Comparison of ENCODE assay signal across 8 cellular contexts in genomic region chr7:139230774-139231512, GRCh38. TPM values are rescaled to one million over a fixed set of nuclear protein-coding genes. Genes with fewer than 3 reads are reported as not detected.
A peak's percentile ranks its signal among the peaks of the same experiment; 100 is the strongest.
DNase-seq lines count a peak whose midpoint lies in the region; ATAC-seq, FAIRE-seq and TF ChIP-seq lines count a peak whose summit lies in the region.

TSS of gene UBN2 (plus strand) at chr7:139231237. CDS start at chr7:139231485, 248 bp downstream.

- no peaks in the 10 kb centered on the region for H3K27me3 ChIP-seq in adrenal gland
- no peaks in the 10 kb centered on the region for H3K27me3 ChIP-seq in heart right ventricle
- no peaks in the 10 kb centered on the region for H3K27me3 ChIP-seq in upper lobe of left lung

- POLR2A ChIA-PET in T-cell (lab: Charles Lee) = interaction anchor here in 1 of 2 donors (0.6 kb wide), 1 partner anchor 901 kb away, joined by 3 read pairs; no protein-coding TSS in a partner anchor

- H3K9me3 ChIP-seq in adrenal gland (replicated peaks in 1 of 3) (no peaks in the 10 kb centered on the region), heart right ventricle (no peaks in the 10 kb centered on the region), upper lobe of left lung (no peaks in the 10 kb centered on the region)

- H3K4me1 ChIP-seq in adrenal gland (replicated peaks in 1 of 2) (peaks cover 8 to 28% of the 10 kb centered on the region in 2 donors), heart right ventricle (peaks cover 0 to 38% (median 34%) of the 10 kb centered on the region in 9 donors), upper lobe of left lung (peaks cover 5 to 25% (median 16%) of the 10 kb centered on the region in 4 donors)

- intact Hi-C loops in adrenal gland (cut with DNase I) = loop anchor here in 1 of 2 donors (10.0 kb wide), 1 partner anchor 96 kb away; a partner anchor contains a TSS
- intact Hi-C loops in heart right ventricle (cut with DNase I) = loop anchor here in 4 of 10 donors (5.0 to 10.0 kb wide), 2 partner anchors 99 to 126 kb away; partner anchors contain the start of gene ZC3HAV1 (in 1 of the 4)
- intact Hi-C loops in posterior cingulate gyrus (cut with DNase I) = loop anchor here (5.0 to 10.0 kb wide), 2 partner anchors 96 to 126 kb away; partner anchors contain the start of gene LUC7L2

- H3K9me3 Mint-ChIP-seq in T-cell = no peaks in the 10 kb centered on the region

- peak within 1 kb of the TSS; percentile 92 to 95 for H3K27ac Mint-ChIP-seq in T-cell

- peak; percentile 91 for ATAC-seq in HG02840 (IDR thresholded peaks at IDR 0.05; ENCODE audit: low FRiP score, unreplicated experiment)
- ATAC-seq in T-cell (replicated peaks in 1 of 4) = peak; percentile 77 to 85 (median 83)
- ATAC-seq in heart right ventricle = peak; percentile 97 to 99 (median 98)
- peak; percentile 98 for ATAC-seq in upper lobe of left lung (ENCODE audit: low FRiP score in 2 of 2)

- peak; percentile 88 for DNase-seq in GM12891 (ENCODE audit: insufficient read length, low spot score)
- DNase-seq in NCI-H1436 treated with DMSO at 0.1 percent for 48 hours (lab: John Stamatoyannopoulos, UW) = peak; percentile 81
- peak; percentile 63 to 90 (median 74) for DNase-seq in T-cell
- peak; percentile 97 to 99 (median 97) for DNase-seq in adrenal gland
- peak; percentile 96 to 97 for DNase-seq in heart right ventricle
- peak; percentile 97 to 100 (median 98) for DNase-seq in posterior cingulate gyrus
- DNase-seq in upper lobe of left lung = peak; percentile 98 to 99

- peak within 1 kb of the TSS; percentile 99 to 100 (median 100) for H3K4me3 Mint-ChIP-seq in T-cell

- no peak for TF ChIP-seq EP300 in upper lobe of left lung (IDR thresholded peaks at IDR 0.05)

- H3K27me3 Mint-ChIP-seq in T-cell = peaks cover 0 to 4% of the 10 kb centered on the region in 2 donors

- H3K4me1 Mint-ChIP-seq in T-cell = peaks cover 33 to 39% (median 35%) of the 10 kb centered on the region in 3 donors

- TF ChIP-seq CTCF in adrenal gland (IDR thresholded peaks at IDR 0.05) (no peak), heart right ventricle (IDR thresholded peaks at IDR 0.05) (no peak), upper lobe of left lung (IDR thresholded peaks at IDR 0.05) (peak in 1 of 6 experiments; percentile 10)

- CTCF ChIA-PET in T-cell (lab: Charles Lee) = no interaction called here

- peak within 1 kb of the TSS; percentile 83 to 98 (median 96) for H3K27ac ChIP-seq in adrenal gland
- H3K27ac ChIP-seq in heart right ventricle = peak within 1 kb of the TSS; percentile 88 to 99 (median 96)
- peak within 1 kb of the TSS; percentile 93 to 94 (median 93) for H3K27ac ChIP-seq in upper lobe of left lung

- H3K36me3 Mint-ChIP-seq in T-cell = peaks cover 3% of the 10 kb centered on the region

- FAIRE-seq in GM12891 (lab: Jason Lieb, UNC) = peak; percentile 99

- 0 to 1% (median 1%) methylated on average over 12 to 63 of the region's 63 CpGs for WGBS in adrenal gland, 4 donors
- WGBS in heart right ventricle, 2 donors = 0 to 1% methylated on average over 59 to 63 of the region's 63 CpGs
- WGBS in upper lobe of left lung, 2 donors = 0% methylated on average over 41 to 57 of the region's 63 CpGs

- TF ChIP-seq POLR2A in GM12891 (IDR thresholded peaks at IDR 0.05; ENCODE audit: low read depth, low read length) (no peak), adrenal gland (IDR thresholded peaks at IDR 0.05) (peak; percentile 5 to 84), upper lobe of left lung (IDR thresholded peaks at IDR 0.05) (peak in 3 of 4 donors; percentile 13 to 84 (median 82))

- no peaks in the 10 kb centered on the region for H3K36me3 ChIP-seq in adrenal gland (replicated peaks in 1 of 2)
- H3K36me3 ChIP-seq in heart right ventricle = no peaks in the 10 kb centered on the region
- H3K36me3 ChIP-seq in upper lobe of left lung = no peaks in the 10 kb centered on the region

- H3K4me3 ChIP-seq in adrenal gland (peak within 1 kb of the TSS; percentile 76 to 100 (median 94)), heart right ventricle (peak within 1 kb of the TSS; percentile 78 to 100 (median 94)), upper lobe of left lung (peak within 1 kb of the TSS; percentile 69 to 95 (median 82))

TF ChIP-seq in GM12891, 5 proteins besides CTCF, POLR2A, EP300 and RAD21:
- TF ChIP-seq SPI1 (IDR thresholded peaks at IDR 0.05; ENCODE audit: low read depth, low read length) = peak; percentile 77
- TF ChIP-seq TAF1 (IDR thresholded peaks at IDR 0.05; ENCODE audit: low read depth, low read length) = peak; percentile 60; the same call in 1 of the 2 replicates
- TF ChIP-seq POU2F2 (IDR thresholded peaks at IDR 0.05; ENCODE audit: low read depth, low read length) = no peak
- TF ChIP-seq PAX5 (IDR thresholded peaks at IDR 0.05; ENCODE audit: insufficient read depth, low read length, severe bottlenecking) = no peak
- TF ChIP-seq POLR2AphosphoS5 (IDR thresholded peaks at IDR 0.05; ENCODE audit: low read depth, low read length) = peak; percentile 57; the same call in 1 of the 2 replicates

RNA-seq across cellular contexts. Expression of gene UBN2, which starts in this region (rescaled TPM):
- 0.72 TPM for polyA plus RNA-seq in GM12891 (2012; ENCODE audit: low read depth, missing spikeins)
- total RNA-seq in T-cell = 10 to 100 TPM; 16.1 to 21.7 (median 17.7) TPM
- total RNA-seq in adrenal gland = 10 to 100 TPM in 6 of 8 donors, 1 to 10 TPM in 2; 7.1 to 27.5 (median 17.6) TPM
- 10 to 100 TPM in 1 of 3 donors, 1 to 10 TPM in 2; 4.5 to 10.6 (median 6.3) TPM for polyA plus RNA-seq in adrenal gland
- 10 to 100 TPM; 12.6 to 27.0 (median 22.3) TPM for total RNA-seq in heart right ventricle
- polyA plus RNA-seq in heart right ventricle = 1 to 10 TPM; 1.3 to 4.6 TPM
- total RNA-seq in upper lobe of left lung = 10 to 100 TPM in 5 of 6 donors, 1 to 10 TPM in 1; 8.1 to 29.3 (median 17.1) TPM

Comparison
In these comparisons a context has a peak if more than half of its experiments do, and no peak if none do; other contexts are left out.
1. Peak in every context shown above with its lines: DNase-seq, ATAC-seq, H3K4me3 ChIP-seq and H3K27ac ChIP-seq.